ENCODE assay signal across 8 cellular contexts in the genomic region with DNA sequence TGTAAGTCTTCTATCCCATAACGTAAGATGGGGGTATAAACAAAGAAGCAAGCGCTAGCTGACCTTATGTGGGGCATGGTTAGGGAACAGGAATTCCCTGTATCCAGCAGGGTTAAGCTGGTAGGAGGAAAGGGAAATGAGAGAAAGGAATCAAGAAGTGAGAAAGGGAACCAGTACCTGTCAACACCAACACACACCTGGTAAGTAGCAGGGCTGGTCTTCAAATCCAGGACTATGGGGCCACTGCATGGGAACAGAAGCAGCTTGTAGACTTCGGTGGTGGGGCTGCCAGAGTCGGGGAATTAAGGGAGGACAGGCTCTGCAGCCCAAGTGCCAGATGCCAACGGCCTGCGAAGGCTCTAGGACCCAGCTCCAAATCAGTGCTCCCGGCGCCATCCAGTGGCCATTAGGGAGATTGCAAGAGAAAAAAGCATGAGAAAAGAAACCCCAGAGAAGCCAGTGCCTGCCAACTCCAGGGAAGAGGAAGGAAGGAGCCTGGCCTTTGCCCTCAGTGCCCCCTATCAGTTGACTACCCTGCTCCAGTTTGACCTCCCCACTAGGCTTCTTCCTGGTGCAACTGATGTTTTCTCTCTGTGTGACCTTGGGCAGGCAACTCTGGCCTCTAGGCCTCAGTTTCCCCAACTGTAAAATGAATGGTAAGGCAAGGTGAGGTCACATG. TPM values are rescaled to one million over a fixed set of nuclear protein-coding genes. Genes with fewer than 3 reads are reported as not detected.
DNase-seq lines count a peak whose midpoint lies in the region; ATAC-seq, FAIRE-seq and TF ChIP-seq lines count a peak whose summit lies in the region.

No MANE protein-coding gene starts in this region.

- no peaks in the 10 kb centered on the region for H3K9me2 ChIP-seq in MM.1S (replicated peaks; ENCODE audit: insufficient read depth, low read length)

- no peaks in the 10 kb centered on the region for H3K9me3 ChIP-seq in MM.1S (replicated peaks; ENCODE audit: insufficient read depth, low read length)
- no peaks in the 10 kb centered on the region; the same call in 1 of the 2 replicates for H3K9me3 ChIP-seq in SJSA1 (replicated peaks)
- no peaks in the 10 kb centered on the region for H3K9me3 ChIP-seq in pancreas
- H3K9me3 ChIP-seq in upper lobe of left lung = no peaks in the 10 kb centered on the region

- intact Hi-C loops in pancreas (cut with DNase I) = loop anchor here in 1 of 3 donors (5.0 kb wide), 1 partner anchor 189 kb away; the partner anchor contains the start of gene KCNS1

- peak; percentile 79 for DNase-seq in Daoy (ENCODE audit: low read depth)
- DNase-seq in MM.1S = peak; percentile 62
- peak; percentile 71 to 81 for DNase-seq in SJSA1 (ENCODE audit: low read depth in 1 of 2, low spot score in 2 of 2)
- DNase-seq in activated naive CD4-positive, alpha-beta T cell (lab: John Stamatoyannopoulos, UW) = peak in 3 of 4 experiments; percentile 14 to 49 (median 44)
- peak; percentile 70 for DNase-seq in germinal center (ENCODE audit: low spot score)
- peak; percentile 71 to 92 (median 84) for DNase-seq in pancreas
- DNase-seq in upper lobe of left lung = peak in 1 of 2 donors; percentile 89

- no peaks in the 10 kb centered on the region for H4K20me1 ChIP-seq in MM.1S (ENCODE audit: insufficient read depth, low read length)

- TF ChIP-seq CTCF in MM.1S (IDR thresholded peaks at IDR 0.05; ENCODE audit: low read length) = peak; percentile 91
- TF ChIP-seq CTCF in pancreas (IDR thresholded peaks at IDR 0.05) = peak; percentile 78 to 84 (median 80)
- TF ChIP-seq CTCF in upper lobe of left lung (IDR thresholded peaks at IDR 0.05) = peak; percentile 75 to 87 (median 84)

- peak; percentile 62 to 89 (median 80) for ATAC-seq in pancreas
- ATAC-seq in upper lobe of left lung (ENCODE audit: low FRiP score in 2 of 2) = peak; percentile 80 to 83
- ATAC-seq in HG03108 (IDR thresholded peaks at IDR 0.05; ENCODE audit: unreplicated experiment) = no peak

- peak overlapping the region; percentile 28; the same call in 1 of the 2 replicates for H3K4me2 ChIP-seq in MM.1S (ENCODE audit: low read depth, low read length)

- H3K4me1 ChIP-seq in MM.1S (ENCODE audit: low read length) (peaks cover 9% of the 10 kb centered on the region; the same call in 1 of the 2 replicates), SJSA1 (replicated peaks) (peaks cover 11% of the 10 kb centered on the region), pancreas (peaks cover 0 to 5% (median 0%) of the 10 kb centered on the region in 3 donors), upper lobe of left lung (peaks cover 16 to 25% (median 19%) of the 10 kb centered on the region in 4 donors)

- no peaks in the 10 kb centered on the region for H3K36me3 ChIP-seq in MM.1S (replicated peaks; ENCODE audit: insufficient read depth, low read length)
- no peaks in the 10 kb centered on the region for H3K36me3 ChIP-seq in SJSA1
- H3K36me3 ChIP-seq in pancreas = no peaks in the 10 kb centered on the region
- H3K36me3 ChIP-seq in upper lobe of left lung = no peaks in the 10 kb centered on the region

- TF ChIP-seq EP300 in upper lobe of left lung (IDR thresholded peaks at IDR 0.05) = no peak

- H3K79me2 ChIP-seq in MM.1S (ENCODE audit: low read length) = no peaks in the 10 kb centered on the region

- H3K27ac ChIP-seq in MM.1S (ENCODE audit: low read length) = no peak overlapping the region
- no peak overlapping the region for H3K27ac ChIP-seq in SJSA1
- H3K27ac ChIP-seq in pancreas = no peak overlapping the region
- no peak overlapping the region for H3K27ac ChIP-seq in upper lobe of left lung

- 0 out of 2 replicates have a peak, but pooled peaks cover 4% of the 10 kb centered on the region for H3F3A ChIP-seq in MM.1S (ENCODE audit: insufficient read depth, low read length)

- H3K4me3 ChIP-seq in MM.1S (ENCODE audit: low read length) = no peak overlapping the region
- no peak overlapping the region for H3K4me3 ChIP-seq in SJSA1
- H3K4me3 ChIP-seq in pancreas = no peak overlapping the region
- H3K4me3 ChIP-seq in upper lobe of left lung = no peak overlapping the region

- 17 to 19% methylated on average over 8 of the region's 8 CpGs for whole genome bisulfite sequencing in pancreas, 2 donors
- WGBS in upper lobe of left lung, 2 donors = 15% methylated on average over 8 of the region's 8 CpGs

- no peak for FAIRE-seq in pancreas (lab: Jason Lieb, UNC)

- no peak overlapping the region for H3K9ac ChIP-seq in MM.1S (ENCODE audit: low read length)

- peaks cover 14% of the 10 kb centered on the region for H3K27me3 ChIP-seq in MM.1S (replicated peaks; ENCODE audit: insufficient read depth, low read length)
- peaks cover 20% of the 10 kb centered on the region; the same call in 1 of the 2 replicates for H3K27me3 ChIP-seq in SJSA1 (replicated peaks)
- no peaks in the 10 kb centered on the region for H3K27me3 ChIP-seq in pancreas
- no peaks in the 10 kb centered on the region for H3K27me3 ChIP-seq in upper lobe of left lung

- H2AFZ ChIP-seq in MM.1S (ENCODE audit: low read length) = no peak overlapping the region

- TF ChIP-seq POLR2A in upper lobe of left lung (IDR thresholded peaks at IDR 0.05) = peak in 1 of 4 donors; percentile 9

RNA-seq across cellular contexts. Expression of gene RBPJL, which starts 15.8 kb away (rescaled TPM):
- total RNA-seq in Daoy (2014; rRNA removed; shearing (Covaris generic)) = not detected in 2 replicates
- not detected in 2 replicates for total RNA-seq in SJSA1 (2014; rRNA removed; shearing (Covaris generic))
- total RNA-seq in pancreas (100 to 1,000 TPM; 169 to 591 (median 427) TPM), upper lobe of left lung (under 1 TPM in 2 of 6 donors, not detected in 4; 0.09 to 0.13 TPM)
- polyA plus RNA-seq in pancreas = 1,000 to 10,000 TPM; 1,163 to 1,575 TPM

RNA-seq across cellular contexts. Expression of gene MATN4, which starts 17.3 kb away (rescaled TPM):
- total RNA-seq in Daoy (2014; rRNA removed; shearing (Covaris generic)) = not detected in 2 replicates
- total RNA-seq in SJSA1 (2014; rRNA removed; shearing (Covaris generic)) = 0.50 TPM in 1 of 2 replicates, not detected in the other
- 1 to 10 TPM in 5 of 6 donors, under 1 TPM in 1; 0.89 to 6.4 (median 2.3) TPM for total RNA-seq in pancreas
- 1 to 10 TPM; 1.5 to 3.1 TPM for polyA plus RNA-seq in pancreas
- under 1 TPM in 2 of 6 donors, not detected in 4; 0.30 to 0.44 TPM for total RNA-seq in upper lobe of left lung

RNA-seq across cellular contexts. Expression of gene SLPI, which starts 36.5 kb away (rescaled TPM):
- not detected in 2 replicates for total RNA-seq in Daoy (2014; rRNA removed; shearing (Covaris generic))
- not detected in 2 replicates for total RNA-seq in SJSA1 (2014; rRNA removed; shearing (Covaris generic))
- total RNA-seq in pancreas (10 to 100 TPM in 4 of 6 donors, 1 to 10 TPM in 2; 4.4 to 51.1 (median 24.1) TPM), upper lobe of left lung (1,000 to 10,000 TPM; 1,039 to 7,285 (median 2,025) TPM)
- 10 to 100 TPM; 27.3 to 49.4 TPM for polyA plus RNA-seq in pancreas

RNA-seq across cellular contexts. Expression of gene SDC4, which starts 57.4 kb away (rescaled TPM):
- total RNA-seq in Daoy (2014; rRNA removed; shearing (Covaris generic)) = 136 and 143 TPM in 2 replicates
- 105 and 107 TPM in 2 replicates for total RNA-seq in SJSA1 (2014; rRNA removed; shearing (Covaris generic))
- total RNA-seq in pancreas (100 to 1,000 TPM in 2 of 6 donors, 10 to 100 TPM in 4; 50.9 to 208 (median 56.0) TPM), upper lobe of left lung (100 to 1,000 TPM; 178 to 568 (median 291) TPM)
- polyA plus RNA-seq in pancreas = 10 to 100 TPM; 48.2 to 54.8 TPM

Comparison
In these comparisons a context has a peak if more than half of its experiments do, and no peak if none do; other contexts are left out.
1. RNA of gene RBPJL, which starts 15.8 kb away (total RNA-seq): 169 to 591 TPM in pancreas; not detected in Daoy, not detected in SJSA1 and 0.09 to 0.13 TPM in upper lobe of left lung; every median in the first group is over 100 times any median in the second.
2. RNA of gene SLPI, which starts 36.5 kb away (total RNA-seq): 1,039 to 7,285 TPM in upper lobe of left lung; 4.4 to 51.1 TPM in pancreas, not detected in Daoy and not detected in SJSA1; every median in the first group is over 10 times any median in the second.
3. Peak in every context shown above with its lines, with median percentiles within 50 percentile points of each other: CTCF ChIP-seq.